8 cellular contexts compared by ENCODE assay signal in the genomic region with DNA sequence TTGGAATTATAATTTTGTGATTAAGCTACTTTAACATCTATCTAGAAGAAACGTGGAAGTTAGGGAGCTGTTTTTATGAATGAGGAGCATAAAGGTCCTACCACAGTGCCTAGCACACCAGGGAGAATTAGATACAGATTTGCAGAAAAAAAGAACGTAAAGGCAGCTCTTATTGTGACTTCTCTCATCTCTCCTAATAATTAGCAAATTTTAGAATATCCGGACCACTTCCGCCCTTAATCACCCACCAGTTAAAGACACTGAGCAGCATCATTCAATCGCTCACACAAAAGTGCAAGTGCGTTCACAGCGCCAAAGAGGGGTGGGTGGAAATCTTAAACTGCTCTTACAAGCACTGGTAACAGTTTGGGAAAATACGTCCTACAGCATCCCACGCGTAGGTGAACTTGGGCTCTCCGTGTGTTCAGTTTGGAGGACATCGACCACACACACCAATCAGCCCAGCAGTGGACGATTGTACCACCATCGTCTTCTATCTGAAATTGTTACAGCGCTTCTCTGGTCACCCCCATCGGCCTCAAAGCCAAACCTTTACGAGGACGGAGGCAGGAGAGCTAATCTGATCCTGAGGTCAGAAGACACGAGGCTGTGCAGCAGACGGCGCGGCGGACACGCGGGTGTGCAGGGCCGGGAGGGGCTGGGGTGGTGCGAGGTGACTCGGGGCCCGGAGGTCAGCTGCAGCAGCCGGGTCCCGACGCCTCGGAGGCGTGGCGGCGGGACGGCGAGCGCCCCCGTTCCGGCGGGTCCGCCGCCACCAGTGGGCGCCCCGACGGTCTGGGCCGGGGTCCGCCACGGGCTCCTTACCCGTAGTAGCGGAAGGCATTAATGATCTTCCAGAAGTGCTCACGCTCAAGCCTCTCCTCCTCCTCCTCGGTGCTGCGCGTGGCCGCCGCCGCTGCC. TPM values are rescaled to one million over a fixed set of nuclear protein-coding genes. Genes with fewer than 3 reads are reported as not detected.
DNase-seq lines count a peak whose midpoint lies in the region; ATAC-seq lines count a peak whose summit lies in the region.

No MANE protein-coding gene starts in this region.

- peaks cover 17% of the 10 kb centered on the region for H3K36me3 Mint-ChIP-seq in T-helper 2 cell treated with Interferon-gamma antibody and Interleukin-4, amounts not matched to agents 5 μg/mL and 100 μg/mL, for 36 hours (ENCODE audit: low read depth)
- no peaks in the 10 kb centered on the region for H3K36me3 Mint-ChIP-seq in immature natural killer cell

- H3K36me3 ChIP-seq in ES-I3 (ENCODE audit: insufficient read depth, low read length): no peaks in the 10 kb centered on the region

- H3K9me3 Mint-ChIP-seq in T-helper 2 cell treated with Interferon-gamma antibody and Interleukin-4, amounts not matched to agents 5 μg/mL and 100 μg/mL, for 36 hours: no peaks in the 10 kb centered on the region
- no peaks in the 10 kb centered on the region for H3K9me3 Mint-ChIP-seq in immature natural killer cell

- peak overlapping the region; percentile 92 for H3K4me3 Mint-ChIP-seq in T-helper 2 cell treated with Interferon-gamma antibody and Interleukin-4, amounts not matched to agents 5 μg/mL and 100 μg/mL, for 36 hours
- peak overlapping the region; percentile 93 to 96 (median 95) for H3K4me3 Mint-ChIP-seq in immature natural killer cell

- H3K27me3 Mint-ChIP-seq in T-helper 2 cell treated with Interferon-gamma antibody and Interleukin-4, amounts not matched to agents 5 μg/mL and 100 μg/mL, for 36 hours (ENCODE audit: low read depth): no peaks in the 10 kb centered on the region
- H3K27me3 Mint-ChIP-seq in immature natural killer cell (ENCODE audit: low read depth in 3 of 3): peaks cover 7 to 13% (median 13%) of the 10 kb centered on the region in 3 donors

- H3K4me1 Mint-ChIP-seq in T-helper 2 cell treated with Interferon-gamma antibody and Interleukin-4, amounts not matched to agents 5 μg/mL and 100 μg/mL, for 36 hours (ENCODE audit: low read depth): peaks cover 35% of the 10 kb centered on the region
- H3K4me1 Mint-ChIP-seq in immature natural killer cell: peaks cover 44 to 54% of the 10 kb centered on the region in 2 donors

- H3K4me1 ChIP-seq in ES-I3 (ENCODE audit: insufficient read depth, low read length): no peaks in the 10 kb centered on the region; the same call in 1 of the 2 replicates

- H3K9me3 ChIP-seq in ES-I3 (ENCODE audit: control insufficient read depth, insufficient read depth, low read length): no peaks in the 10 kb centered on the region

- peak overlapping the region; percentile 75 for H3K9ac ChIP-seq in ES-I3 (ENCODE audit: low read depth, low read length)

- H3K27ac Mint-ChIP-seq in T-helper 2 cell treated with Interferon-gamma antibody and Interleukin-4, amounts not matched to agents 5 μg/mL and 100 μg/mL, for 36 hours: peak overlapping the region; percentile 90
- H3K27ac Mint-ChIP-seq in immature natural killer cell: peak overlapping the region; percentile 95 to 99 (median 96)

- in situ Hi-C loops in T47D (cut with HindIII; ENCODE audit: low pct_unique_long_range_greater_than_20kb, low sequenced_read_pairs): no loop called here

- peak; percentile 50 for DNase-seq in HuH-7.5 (ENCODE audit: low spot score)
- peak; percentile 67 for DNase-seq in T-helper 2 cell treated with Interferon-gamma antibody and Interleukin-4, amounts not matched to agents 5 μg/mL and 100 μg/mL, for 36 hours (ENCODE audit: low spot score)
- DNase-seq in T47D (ENCODE audit: low read depth in 1 of 2, low spot score in 1 of 2): peak; percentile 20 to 62
- DNase-seq in immature natural killer cell: peak; percentile 67 to 69 (median 69)
- DNase-seq in stimulated activated CD4-positive, alpha-beta T cell treated with anti-CD3 and anti-CD28 coated beads, Interleukin-12 subunit alpha, Interleukin-12 subunit beta, amount 100 ng/mL, for 24 hours (ENCODE audit: low read depth in 2 of 2): peak; percentile 18 to 30
- DNase-seq in NCI-H128 (lab: John Stamatoyannopoulos, UW; ENCODE audit: unreplicated experiment): no peak

- ATAC-seq in GM21576 (IDR thresholded peaks at IDR 0.05; ENCODE audit: unreplicated experiment): peak; percentile 43

RNA-seq across cellular contexts. Expression of gene CARNMT1, which starts 0.6 kb away (rescaled TPM):
- 10 to 100 TPM in 2 of 3 donors, 1 to 10 TPM in 1; 9.1 to 16.2 (median 15.2) TPM for polyA plus RNA-seq in immature natural killer cell
